Comparison of ENCODE assay signal across 1 cellular context in genomic region chr1:221620437-221621384, GRCh38.
TF ChIP-seq lines count a peak whose summit lies in the region.

No MANE protein-coding gene starts in this region.

TF ChIP-seq in SK-N-SH, 30 proteins besides CTCF, POLR2A, EP300 and RAD21 (continued from another document):
- TF ChIP-seq MAX (IDR thresholded peaks at IDR 0.05; ENCODE audit: low read depth) = 0 out of 2 replicates have a peak, but pooled peaks have one; percentile 16
- peak; percentile 48; the same call in 1 of the 2 replicates for TF ChIP-seq FOSL2 (IDR thresholded peaks at IDR 0.05; ENCODE audit: borderline replicate concordance, low read depth)
- TF ChIP-seq TCF12 (IDR thresholded peaks at IDR 0.05) = peak; percentile 62
